ENCODE assay signal across 1 cellular context in genomic region chr17:42608692-42609181, GRCh38.
TF ChIP-seq lines count a peak whose summit lies in the region.

No MANE protein-coding gene starts in this region.

TF ChIP-seq in IMR-90, 13 proteins besides CTCF, POLR2A, EP300 and RAD21:
- TF ChIP-seq MAZ (IDR thresholded peaks at IDR 0.05; ENCODE audit: borderline replicate concordance, low read depth, low read length) (no peak), NFE2L2 (IDR thresholded peaks at IDR 0.05; ENCODE audit: low read depth, low read length) (no peak), CHD1 (IDR thresholded peaks at IDR 0.05; ENCODE audit: low read depth, low read length) (no peak), RFX5 (IDR thresholded peaks at IDR 0.05; ENCODE audit: low read depth, low read length) (no peak), CEBPB (IDR thresholded peaks at IDR 0.05; ENCODE audit: low read depth, low read length) (no peak), MAFK (IDR thresholded peaks at IDR 0.05; ENCODE audit: low read depth, low read length) (no peak), USF2 (IDR thresholded peaks at IDR 0.05; ENCODE audit: low read depth, low read length) (no peak), RCOR1 (IDR thresholded peaks at IDR 0.05; ENCODE audit: insufficient replicate concordance, low read length) (no peak), ELK1 (IDR thresholded peaks at IDR 0.05; ENCODE audit: borderline replicate concordance, low read depth, low read length) (no peak), MXI1 (IDR thresholded peaks at IDR 0.05; ENCODE audit: borderline replicate concordance, low read depth, low read length) (no peak), BHLHE40 (IDR thresholded peaks at IDR 0.05; ENCODE audit: low read depth, low read length) (no peak), FOS (IDR thresholded peaks at IDR 0.05; ENCODE audit: low read depth, low read length) (no peak)
